ENCODE assay signal across 11 cellular contexts in the genomic region with DNA sequence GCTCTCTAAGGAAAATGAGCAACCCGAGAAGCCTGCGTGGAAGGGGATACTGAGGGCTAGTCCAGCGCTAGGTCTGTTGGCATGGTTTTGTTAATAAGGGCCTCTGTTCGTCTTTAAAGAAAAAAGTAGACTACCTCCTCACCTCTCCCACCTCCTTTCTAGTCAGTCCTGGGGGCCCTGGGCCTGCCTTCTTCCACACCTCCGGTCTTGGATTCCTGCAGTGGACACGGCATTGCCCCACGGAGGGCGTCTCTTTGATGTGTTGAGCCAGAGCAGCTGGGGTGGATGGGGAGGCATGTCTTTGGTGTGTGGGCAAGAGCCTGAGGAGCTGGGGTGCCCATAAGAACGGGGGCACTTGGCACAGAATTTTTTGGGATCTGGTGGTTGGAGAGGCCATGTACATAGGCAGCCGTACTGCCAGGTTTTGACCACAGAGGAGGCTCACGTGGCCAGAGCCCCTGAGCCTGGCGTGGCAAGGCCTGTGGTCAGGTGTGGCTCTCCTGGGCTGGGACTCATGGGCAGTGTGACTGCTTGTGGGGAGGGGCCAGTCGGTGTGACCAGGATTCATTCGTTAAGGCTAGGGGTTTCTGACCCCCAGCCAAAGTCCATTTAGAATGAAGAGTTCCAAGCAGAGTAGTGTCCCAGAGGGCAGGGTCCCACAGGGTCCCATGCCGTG. TPM values are rescaled to one million over a fixed set of nuclear protein-coding genes. Genes with fewer than 3 reads are reported as not detected.
DNase-seq lines count a peak whose midpoint lies in the region; ATAC-seq and TF ChIP-seq lines count a peak whose summit lies in the region.
"Had no signal": no experiment of that assay in that cellular context is flagged by ENCODE, and none has a peak within 500 bp of the region (broad histone marks: within the 10 kb centered on the region; RNA-seq: fewer than 3 reads in every experiment).

No MANE protein-coding gene starts in this region.

- H3K9ac ChIP-seq in trophoblast cell (ENCODE audit: low read length) = no peak overlapping the region

- H3K4me3 Mint-ChIP-seq in activated CD8-positive, alpha-beta memory T cell treated with anti-CD3 and anti-CD28 coated beads, Interleukin-2, amount 10 ng/mL, durations not matched to agents 7 days and 5 days = no peak overlapping the region

- peak overlapping the region; percentile 76 for H3K27ac ChIP-seq in VCaP
- no peak overlapping the region for H3K27ac ChIP-seq in trophoblast cell (ENCODE audit: low read depth, low read length)
- H3K27ac ChIP-seq: A549, gastroesophageal sphincter, upper lobe of right lung had no signal

- no peak for DNase-seq in activated CD8-positive, alpha-beta memory T cell treated with anti-CD3 and anti-CD28 coated beads, Interleukin-2, amount 10 ng/mL, durations not matched to agents 7 days and 5 days
- DNase-seq in activated CD8-positive, alpha-beta memory T cell treated with anti-CD3 and anti-CD28 coated beads, Interleukin-2, amount 50 U/mL, for 4 hours = no peak
- DNase-seq in trophoblast cell (no peak), NCI-H510A treated with DMSO at 0.1 percent for 48 hours (lab: John Stamatoyannopoulos, UW) (no peak), GDM1 (lab: John Stamatoyannopoulos, UW) (no peak)

- H2BK120ac ChIP-seq in trophoblast cell (ENCODE audit: insufficient read depth, low read length, poor library complexity) = no peak overlapping the region

- H4K12ac ChIP-seq in trophoblast cell (ENCODE audit: low read depth, low read length) = no peak overlapping the region

- no peak overlapping the region for H3K23ac ChIP-seq in trophoblast cell (ENCODE audit: low read length)

- H3K9me3 Mint-ChIP-seq in activated CD8-positive, alpha-beta memory T cell treated with anti-CD3 and anti-CD28 coated beads, Interleukin-2, amount 10 ng/mL, durations not matched to agents 7 days and 5 days (ENCODE audit: low read depth) = no peaks in the 10 kb centered on the region

- WGBS in trophoblast cell (ENCODE audit: extremely low coverage, insufficient coverage, insufficient read length) = no CpG with 5 or more reads among the region's 15 CpGs

- peak overlapping the region; percentile 30 for H3K18ac ChIP-seq in trophoblast cell (ENCODE audit: low read length)

- H3K4me3 ChIP-seq in trophoblast cell (ENCODE audit: low read depth, low read length) = no peak overlapping the region
- H3K4me3 ChIP-seq: A549, gastroesophageal sphincter, upper lobe of right lung had no signal

- no peaks in the 10 kb centered on the region for H3K27me3 ChIP-seq in trophoblast cell (ENCODE audit: insufficient read depth, low read length)
- H3K27me3 ChIP-seq: gastroesophageal sphincter, upper lobe of right lung had no signal

- no peak overlapping the region for H2BK12ac ChIP-seq in trophoblast cell (ENCODE audit: low read length)

- H3K27me3 Mint-ChIP-seq in activated CD8-positive, alpha-beta memory T cell treated with anti-CD3 and anti-CD28 coated beads, Interleukin-2, amount 10 ng/mL, durations not matched to agents 7 days and 5 days = peaks cover 3% of the 10 kb centered on the region

- H3K4me1 ChIP-seq in trophoblast cell (ENCODE audit: control insufficient read depth in 1 of 2, insufficient read depth in 2 of 2, low read length in 2 of 2) = peaks cover 14 to 18% of the 10 kb centered on the region in 2 experiments
- H3K4me1 ChIP-seq: A549, upper lobe of right lung had no signal

- H2AFZ ChIP-seq in trophoblast cell (ENCODE audit: insufficient read depth, low read length, poor library complexity) = no peak overlapping the region

- H2AK5ac ChIP-seq in trophoblast cell (ENCODE audit: low read length) = no peak overlapping the region

- peak; percentile 26 for TF ChIP-seq CTCF in VCaP (conservative IDR thresholded peaks at IDR 0.05)

- H3K79me2 ChIP-seq in trophoblast cell (ENCODE audit: control insufficient read depth, insufficient read depth, low read length, poor library complexity) = no peaks in the 10 kb centered on the region

- no peak overlapping the region for H3K14ac ChIP-seq in trophoblast cell (ENCODE audit: low read length)

- H3K27ac Mint-ChIP-seq in activated CD8-positive, alpha-beta memory T cell treated with anti-CD3 and anti-CD28 coated beads, Interleukin-2, amount 10 ng/mL, durations not matched to agents 7 days and 5 days = no peak overlapping the region

- H3K4me2 ChIP-seq in trophoblast cell (ENCODE audit: low read length) = no peak overlapping the region
- H3K4me2 ChIP-seq: A549 had no signal

- H3K79me1 ChIP-seq in trophoblast cell (ENCODE audit: low read length) = peaks cover 2% of the 10 kb centered on the region

- no peaks in the 10 kb centered on the region for H3K36me3 Mint-ChIP-seq in activated CD8-positive, alpha-beta memory T cell treated with anti-CD3 and anti-CD28 coated beads, Interleukin-2, amount 10 ng/mL, durations not matched to agents 7 days and 5 days

- H4K8ac ChIP-seq in trophoblast cell (ENCODE audit: low read depth, low read length) = no peak overlapping the region

- peaks cover 2% of the 10 kb centered on the region for H3K9me3 ChIP-seq in trophoblast cell (ENCODE audit: insufficient read depth, low read depth, low read length)
- H3K9me3 ChIP-seq: A549, gastroesophageal sphincter, upper lobe of right lung had no signal

- ATAC-seq in activated CD8-positive, alpha-beta memory T cell treated with anti-CD3 and anti-CD28 coated beads, Interleukin-2, amount 10 ng/mL, durations not matched to agents 7 days and 5 days = peak; percentile 17

- peaks cover 86 to 87% of the 10 kb centered on the region in 2 experiments for H3K36me3 ChIP-seq in trophoblast cell (ENCODE audit: control insufficient read depth in 1 of 2, insufficient read depth in 2 of 2, low read length in 2 of 2)

- H3K4ac ChIP-seq in trophoblast cell (ENCODE audit: low read depth, low read length) = no peak overlapping the region

- H4K91ac ChIP-seq in trophoblast cell (ENCODE audit: low read depth, low read length) = no peak overlapping the region

- no peak overlapping the region for H2BK5ac ChIP-seq in trophoblast cell (ENCODE audit: low read depth, low read length, poor library complexity)

- H3K4me1 Mint-ChIP-seq in activated CD8-positive, alpha-beta memory T cell treated with anti-CD3 and anti-CD28 coated beads, Interleukin-2, amount 10 ng/mL, durations not matched to agents 7 days and 5 days = no peaks in the 10 kb centered on the region

- CTCF ChIA-PET in activated CD8-positive, alpha-beta memory T cell treated with anti-CD3 and anti-CD28 coated beads, Interleukin-2, amount 10 ng/mL, durations not matched to agents 7 days and 5 days (lab: Charles Lee) = interaction anchor here (0.6 to 4.1 kb wide), 58 partner anchors 8 to 247 kb away, joined by 3 to 60 read pairs (median 5); a partner anchor contains a TSS

RNA-seq across cellular contexts. Expression of a gene that starts 38.1 kb away (rescaled TPM):
- total RNA-seq in activated CD8-positive, alpha-beta memory T cell treated with anti-CD3 and anti-CD28 coated beads, Interleukin-2, amount 10 ng/mL, durations not matched to agents 7 days and 5 days = 10 to 100 TPM; 30.0 to 36.2 TPM
- 91.1 and 102 TPM in 2 replicates for polyA plus RNA-seq in trophoblast cell (2013)

RNA-seq across cellular contexts. Expression of a gene that starts 41.0 kb away (rescaled TPM):
- 10 to 100 TPM; 83.1 to 85.7 TPM for total RNA-seq in activated CD8-positive, alpha-beta memory T cell treated with anti-CD3 and anti-CD28 coated beads, Interleukin-2, amount 10 ng/mL, durations not matched to agents 7 days and 5 days
- polyA plus RNA-seq in trophoblast cell (2013) = 82.7 and 85.1 TPM in 2 replicates

RNA-seq across cellular contexts. Expression of a gene that starts 43.2 kb away (rescaled TPM):
- total RNA-seq in activated CD8-positive, alpha-beta memory T cell treated with anti-CD3 and anti-CD28 coated beads, Interleukin-2, amount 10 ng/mL, durations not matched to agents 7 days and 5 days = not detected
- polyA plus RNA-seq in trophoblast cell (2013) = not detected in 2 replicates
- total RNA-seq: activated CD8-positive, alpha-beta memory T cell treated with anti-CD3 and anti-CD28 coated beads for 36 hours; gastroesophageal sphincter; pulmonary artery endothelial cell; upper lobe of right lung had no signal
- polyA plus RNA-seq: A549 had no signal

RNA-seq across cellular contexts. Expression of a gene that starts 43.7 kb away (rescaled TPM):
- total RNA-seq in activated CD8-positive, alpha-beta memory T cell treated with anti-CD3 and anti-CD28 coated beads, Interleukin-2, amount 10 ng/mL, durations not matched to agents 7 days and 5 days = 10 to 100 TPM; 77.7 to 79.5 TPM
- 59.7 and 61.2 TPM in 2 replicates for polyA plus RNA-seq in trophoblast cell (2013)
